1 cellular context compared by ENCODE assay signal in the genomic region with DNA sequence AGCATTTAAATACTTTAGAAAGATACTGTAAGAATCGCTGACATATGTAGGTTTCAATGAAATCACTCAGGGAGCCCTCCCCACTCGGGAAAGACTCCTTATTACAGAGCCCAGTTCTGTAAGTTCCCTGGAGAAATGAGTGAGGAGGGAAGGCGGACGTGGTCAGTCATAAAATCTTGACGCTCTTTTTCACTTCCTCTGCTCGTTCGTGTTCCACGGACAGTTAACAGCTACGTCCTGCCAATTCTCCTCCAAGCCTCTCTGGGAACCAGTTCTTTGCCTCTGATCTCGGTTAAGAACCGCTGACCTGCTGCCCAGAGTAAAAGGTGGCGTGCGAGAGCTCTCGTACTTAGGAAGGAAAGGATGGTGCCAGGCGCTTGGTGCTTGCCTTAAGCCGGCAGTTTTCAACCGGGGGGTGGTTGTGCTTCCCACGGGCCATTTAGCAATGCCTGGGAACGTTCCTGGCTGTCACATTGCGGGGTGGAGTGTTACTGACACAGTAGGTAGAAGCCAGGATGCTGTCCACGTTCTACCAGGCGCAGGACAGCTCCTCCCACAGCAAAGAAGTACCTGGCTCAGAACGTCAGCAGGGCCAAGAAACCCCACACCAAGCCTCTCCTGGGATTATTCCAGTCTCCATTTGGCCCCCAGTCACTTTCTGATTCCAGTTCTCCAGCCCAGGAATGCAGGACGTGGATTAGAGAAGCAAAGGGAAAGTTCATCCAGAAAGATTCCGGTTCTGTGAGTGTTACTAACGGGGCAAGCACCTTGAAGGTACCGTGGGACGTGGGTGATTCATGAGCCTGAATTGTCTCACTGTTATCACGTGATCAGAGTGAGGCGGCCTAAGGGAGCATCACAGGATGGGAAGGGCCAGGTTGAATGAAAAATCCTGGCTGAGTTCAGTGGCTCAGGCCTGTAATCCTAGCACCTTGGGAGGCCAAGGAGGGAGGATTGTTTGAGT.
TF ChIP-seq lines count a peak whose summit lies in the region.

No MANE protein-coding gene starts in this region.

TF ChIP-seq in WTC11, 78 proteins besides CTCF, POLR2A, EP300 and RAD21 (continued from another document):
- TF ChIP-seq, protein P1, sequence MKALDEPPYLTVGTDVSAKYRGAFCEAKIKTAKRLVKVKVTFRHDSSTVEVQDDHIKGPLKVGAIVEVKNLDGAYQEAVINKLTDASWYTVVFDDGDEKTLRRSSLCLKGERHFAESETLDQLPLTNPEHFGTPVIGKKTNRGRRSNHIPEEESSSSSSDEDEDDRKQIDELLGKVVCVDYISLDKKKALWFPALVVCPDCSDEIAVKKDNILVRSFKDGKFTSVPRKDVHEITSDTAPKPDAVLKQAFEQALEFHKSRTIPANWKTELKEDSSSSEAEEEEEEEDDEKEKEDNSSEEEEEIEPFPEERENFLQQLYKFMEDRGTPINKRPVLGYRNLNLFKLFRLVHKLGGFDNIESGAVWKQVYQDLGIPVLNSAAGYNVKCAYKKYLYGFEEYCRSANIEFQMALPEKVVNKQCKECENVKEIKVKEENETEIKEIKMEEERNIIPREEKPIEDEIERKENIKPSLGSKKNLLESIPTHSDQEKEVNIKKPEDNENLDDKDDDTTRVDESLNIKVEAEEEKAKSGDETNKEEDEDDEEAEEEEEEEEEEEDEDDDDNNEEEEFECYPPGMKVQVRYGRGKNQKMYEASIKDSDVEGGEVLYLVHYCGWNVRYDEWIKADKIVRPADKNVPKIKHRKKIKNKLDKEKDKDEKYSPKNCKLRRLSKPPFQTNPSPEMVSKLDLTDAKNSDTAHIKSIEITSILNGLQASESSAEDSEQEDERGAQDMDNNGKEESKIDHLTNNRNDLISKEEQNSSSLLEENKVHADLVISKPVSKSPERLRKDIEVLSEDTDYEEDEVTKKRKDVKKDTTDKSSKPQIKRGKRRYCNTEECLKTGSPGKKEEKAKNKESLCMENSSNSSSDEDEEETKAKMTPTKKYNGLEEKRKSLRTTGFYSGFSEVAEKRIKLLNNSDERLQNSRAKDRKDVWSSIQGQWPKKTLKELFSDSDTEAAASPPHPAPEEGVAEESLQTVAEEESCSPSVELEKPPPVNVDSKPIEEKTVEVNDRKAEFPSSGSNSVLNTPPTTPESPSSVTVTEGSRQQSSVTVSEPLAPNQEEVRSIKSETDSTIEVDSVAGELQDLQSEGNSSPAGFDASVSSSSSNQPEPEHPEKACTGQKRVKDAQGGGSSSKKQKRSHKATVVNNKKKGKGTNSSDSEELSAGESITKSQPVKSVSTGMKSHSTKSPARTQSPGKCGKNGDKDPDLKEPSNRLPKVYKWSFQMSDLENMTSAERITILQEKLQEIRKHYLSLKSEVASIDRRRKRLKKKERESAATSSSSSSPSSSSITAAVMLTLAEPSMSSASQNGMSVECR (CRISPR knock-in tag; IDR thresholded peaks at IDR 0.05; ENCODE audit: borderline replicate concordance): no peak
- TF ChIP-seq, protein P2, sequence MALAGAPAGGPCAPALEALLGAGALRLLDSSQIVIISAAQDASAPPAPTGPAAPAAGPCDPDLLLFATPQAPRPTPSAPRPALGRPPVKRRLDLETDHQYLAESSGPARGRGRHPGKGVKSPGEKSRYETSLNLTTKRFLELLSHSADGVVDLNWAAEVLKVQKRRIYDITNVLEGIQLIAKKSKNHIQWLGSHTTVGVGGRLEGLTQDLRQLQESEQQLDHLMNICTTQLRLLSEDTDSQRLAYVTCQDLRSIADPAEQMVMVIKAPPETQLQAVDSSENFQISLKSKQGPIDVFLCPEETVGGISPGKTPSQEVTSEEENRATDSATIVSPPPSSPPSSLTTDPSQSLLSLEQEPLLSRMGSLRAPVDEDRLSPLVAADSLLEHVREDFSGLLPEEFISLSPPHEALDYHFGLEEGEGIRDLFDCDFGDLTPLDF (CRISPR knock-in tag; IDR thresholded peaks at IDR 0.05): no peak
- TF ChIP-seq, protein P3, sequence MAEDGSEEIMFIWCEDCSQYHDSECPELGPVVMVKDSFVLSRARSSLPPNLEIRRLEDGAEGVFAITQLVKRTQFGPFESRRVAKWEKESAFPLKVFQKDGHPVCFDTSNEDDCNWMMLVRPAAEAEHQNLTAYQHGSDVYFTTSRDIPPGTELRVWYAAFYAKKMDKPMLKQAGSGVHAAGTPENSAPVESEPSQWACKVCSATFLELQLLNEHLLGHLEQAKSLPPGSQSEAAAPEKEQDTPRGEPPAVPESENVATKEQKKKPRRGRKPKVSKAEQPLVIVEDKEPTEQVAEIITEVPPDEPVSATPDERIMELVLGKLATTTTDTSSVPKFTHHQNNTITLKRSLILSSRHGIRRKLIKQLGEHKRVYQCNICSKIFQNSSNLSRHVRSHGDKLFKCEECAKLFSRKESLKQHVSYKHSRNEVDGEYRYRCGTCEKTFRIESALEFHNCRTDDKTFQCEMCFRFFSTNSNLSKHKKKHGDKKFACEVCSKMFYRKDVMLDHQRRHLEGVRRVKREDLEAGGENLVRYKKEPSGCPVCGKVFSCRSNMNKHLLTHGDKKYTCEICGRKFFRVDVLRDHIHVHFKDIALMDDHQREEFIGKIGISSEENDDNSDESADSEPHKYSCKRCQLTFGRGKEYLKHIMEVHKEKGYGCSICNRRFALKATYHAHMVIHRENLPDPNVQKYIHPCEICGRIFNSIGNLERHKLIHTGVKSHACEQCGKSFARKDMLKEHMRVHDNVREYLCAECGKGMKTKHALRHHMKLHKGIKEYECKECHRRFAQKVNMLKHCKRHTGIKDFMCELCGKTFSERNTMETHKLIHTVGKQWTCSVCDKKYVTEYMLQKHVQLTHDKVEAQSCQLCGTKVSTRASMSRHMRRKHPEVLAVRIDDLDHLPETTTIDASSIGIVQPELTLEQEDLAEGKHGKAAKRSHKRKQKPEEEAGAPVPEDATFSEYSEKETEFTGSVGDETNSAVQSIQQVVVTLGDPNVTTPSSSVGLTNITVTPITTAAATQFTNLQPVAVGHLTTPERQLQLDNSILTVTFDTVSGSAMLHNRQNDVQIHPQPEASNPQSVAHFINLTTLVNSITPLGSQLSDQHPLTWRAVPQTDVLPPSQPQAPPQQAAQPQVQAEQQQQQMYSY (CRISPR knock-in tag; IDR thresholded peaks at IDR 0.05): no peak
- TF ChIP-seq, protein P4, sequence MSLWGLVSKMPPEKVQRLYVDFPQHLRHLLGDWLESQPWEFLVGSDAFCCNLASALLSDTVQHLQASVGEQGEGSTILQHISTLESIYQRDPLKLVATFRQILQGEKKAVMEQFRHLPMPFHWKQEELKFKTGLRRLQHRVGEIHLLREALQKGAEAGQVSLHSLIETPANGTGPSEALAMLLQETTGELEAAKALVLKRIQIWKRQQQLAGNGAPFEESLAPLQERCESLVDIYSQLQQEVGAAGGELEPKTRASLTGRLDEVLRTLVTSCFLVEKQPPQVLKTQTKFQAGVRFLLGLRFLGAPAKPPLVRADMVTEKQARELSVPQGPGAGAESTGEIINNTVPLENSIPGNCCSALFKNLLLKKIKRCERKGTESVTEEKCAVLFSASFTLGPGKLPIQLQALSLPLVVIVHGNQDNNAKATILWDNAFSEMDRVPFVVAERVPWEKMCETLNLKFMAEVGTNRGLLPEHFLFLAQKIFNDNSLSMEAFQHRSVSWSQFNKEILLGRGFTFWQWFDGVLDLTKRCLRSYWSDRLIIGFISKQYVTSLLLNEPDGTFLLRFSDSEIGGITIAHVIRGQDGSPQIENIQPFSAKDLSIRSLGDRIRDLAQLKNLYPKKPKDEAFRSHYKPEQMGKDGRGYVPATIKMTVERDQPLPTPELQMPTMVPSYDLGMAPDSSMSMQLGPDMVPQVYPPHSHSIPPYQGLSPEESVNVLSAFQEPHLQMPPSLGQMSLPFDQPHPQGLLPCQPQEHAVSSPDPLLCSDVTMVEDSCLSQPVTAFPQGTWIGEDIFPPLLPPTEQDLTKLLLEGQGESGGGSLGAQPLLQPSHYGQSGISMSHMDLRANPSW (CRISPR knock-in tag; conservative IDR thresholded peaks at IDR 0.05; ENCODE audit: low read depth): no peak
- TF ChIP-seq, protein P5, sequence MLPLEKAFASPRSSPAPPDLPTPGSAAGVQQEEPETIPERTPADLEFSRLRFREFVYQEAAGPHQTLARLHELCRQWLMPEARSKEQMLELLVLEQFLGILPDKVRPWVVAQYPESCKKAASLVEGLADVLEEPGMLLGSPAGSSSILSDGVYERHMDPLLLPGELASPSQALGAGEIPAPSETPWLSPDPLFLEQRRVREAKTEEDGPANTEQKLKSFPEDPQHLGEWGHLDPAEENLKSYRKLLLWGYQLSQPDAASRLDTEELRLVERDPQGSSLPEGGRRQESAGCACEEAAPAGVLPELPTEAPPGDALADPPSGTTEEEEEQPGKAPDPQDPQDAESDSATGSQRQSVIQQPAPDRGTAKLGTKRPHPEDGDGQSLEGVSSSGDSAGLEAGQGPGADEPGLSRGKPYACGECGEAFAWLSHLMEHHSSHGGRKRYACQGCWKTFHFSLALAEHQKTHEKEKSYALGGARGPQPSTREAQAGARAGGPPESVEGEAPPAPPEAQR (CRISPR knock-in tag; IDR thresholded peaks at IDR 0.05): no peak
- no peak for TF ChIP-seq FOXP1 (CRISPR knock-in tag; IDR thresholded peaks at IDR 0.05; ENCODE audit: borderline replicate concordance)
